ENCODE assay signal across 9 cellular contexts in genomic region chr4:5821665-5822358, GRCh38.
DNase-seq lines count a peak whose midpoint lies in the region; ATAC-seq, FAIRE-seq and TF ChIP-seq lines count a peak whose summit lies in the region.
"Had no signal": no experiment of that assay in that cellular context is flagged by ENCODE, and none has a peak within 500 bp of the region (broad histone marks: within the 10 kb centered on the region; RNA-seq: fewer than 3 reads in every experiment).

No MANE protein-coding gene starts in this region.

- no peak overlapping the region for H4K8ac ChIP-seq in trophoblast cell (ENCODE audit: low read depth, low read length)

- no peaks in the 10 kb centered on the region for H3K79me2 ChIP-seq in trophoblast cell (ENCODE audit: control insufficient read depth, insufficient read depth, low read length, poor library complexity)

- no peak overlapping the region for H2BK5ac ChIP-seq in trophoblast cell (ENCODE audit: low read depth, low read length, poor library complexity)

- H3K4me3 Mint-ChIP-seq in mesothelial cell of epicardium: no peak overlapping the region

- no peaks in the 10 kb centered on the region for H3K4me1 Mint-ChIP-seq in mesothelial cell of epicardium

- in situ Hi-C loops in astrocyte of the spinal cord (cut with HindIII; ENCODE audit: low sequenced_read_pairs): no loop called here

- no peak overlapping the region for H4K91ac ChIP-seq in trophoblast cell (ENCODE audit: low read depth, low read length)

- peaks cover 71% of the 10 kb centered on the region for H3K36me3 Mint-ChIP-seq in mesothelial cell of epicardium

- no peak overlapping the region for H3K23ac ChIP-seq in trophoblast cell (ENCODE audit: low read length)

- no peak for ATAC-seq in GM21515 (IDR thresholded peaks at IDR 0.05; ENCODE audit: unreplicated experiment)

- peaks cover 2 to 66% (median 20%) of the 10 kb centered on the region in 11 experiments; a peak in 18 of 22 replicates for H4K20me1 ChIP-seq in BLaER1 treated with 17β-estradiol and CSF1 and Interleukin-3, amounts not matched to agents 10 nM and 100 nM

- no peak for FAIRE-seq in GM19239 (lab: Jason Lieb, UNC)

- H3K36me3 ChIP-seq in BLaER1 treated with 17β-estradiol and CSF1 and Interleukin-3, amounts not matched to agents 10 nM and 100 nM: peaks cover 15 to 89% (median 77%) of the 10 kb centered on the region in 11 experiments
- peaks cover 3 to 15% of the 10 kb centered on the region in 2 experiments for H3K36me3 ChIP-seq in trophoblast cell (ENCODE audit: control insufficient read depth in 1 of 2, insufficient read depth in 2 of 2, low read length in 2 of 2)

- no peak overlapping the region for H3K27ac Mint-ChIP-seq in mesothelial cell of epicardium

- no peak overlapping the region for H3K4me3 ChIP-seq in BLaER1 treated with 17β-estradiol and CSF1 and Interleukin-3, amounts not matched to agents 10 nM and 100 nM
- H3K4me3 ChIP-seq in astrocyte of the spinal cord (ENCODE audit: low read depth, low read length): no peak overlapping the region
- no peak overlapping the region for H3K4me3 ChIP-seq in trophoblast cell (ENCODE audit: low read depth, low read length)

- H3K4me1 ChIP-seq in BLaER1 treated with 17β-estradiol and CSF1 and Interleukin-3, amounts not matched to agents 10 nM and 100 nM: peaks cover 26 to 54% (median 52%) of the 10 kb centered on the region in 10 experiments
- H3K4me1 ChIP-seq in trophoblast cell (ENCODE audit: control insufficient read depth in 1 of 2, insufficient read depth in 2 of 2, low read length in 2 of 2): no peaks in the 10 kb centered on the region

- H3K79me1 ChIP-seq in trophoblast cell (ENCODE audit: low read length): no peaks in the 10 kb centered on the region

- no peak overlapping the region for H2AK5ac ChIP-seq in trophoblast cell (ENCODE audit: low read length)

- H4K12ac ChIP-seq in trophoblast cell (ENCODE audit: low read depth, low read length): no peak overlapping the region

- no peaks in the 10 kb centered on the region for H3K27me3 Mint-ChIP-seq in mesothelial cell of epicardium (ENCODE audit: low read depth)

- H2BK120ac ChIP-seq in trophoblast cell (ENCODE audit: insufficient read depth, low read length, poor library complexity): no peak overlapping the region

- H2AFZ ChIP-seq in trophoblast cell (ENCODE audit: insufficient read depth, low read length, poor library complexity): no peak overlapping the region

- no peaks in the 10 kb centered on the region for H3K27me3 ChIP-seq in BLaER1 treated with 17β-estradiol and CSF1 and Interleukin-3, amounts not matched to agents 10 nM and 100 nM
- H3K27me3 ChIP-seq in trophoblast cell (ENCODE audit: insufficient read depth, low read length): no peaks in the 10 kb centered on the region

- H3K27ac ChIP-seq in BLaER1 treated with 17β-estradiol and CSF1 and Interleukin-3, amounts not matched to agents 10 nM and 100 nM: no peak overlapping the region
- no peak overlapping the region for H3K27ac ChIP-seq in trophoblast cell (ENCODE audit: low read depth, low read length)

- H3K4ac ChIP-seq in trophoblast cell (ENCODE audit: low read depth, low read length): no peak overlapping the region

- no peak overlapping the region for H2BK12ac ChIP-seq in trophoblast cell (ENCODE audit: low read length)

- H3K18ac ChIP-seq in trophoblast cell (ENCODE audit: low read length): no peak overlapping the region

- TF ChIP-seq CTCF in GM12873 (IDR thresholded peaks at IDR 0.05; ENCODE audit: insufficient read depth, low read depth, low read length, missing control alignments): peak; percentile 74
- TF ChIP-seq CTCF in astrocyte of the spinal cord (IDR thresholded peaks at IDR 0.05; ENCODE audit: low read depth, low read length): peak; percentile 74
- TF ChIP-seq CTCF in mesothelial cell of epicardium (IDR thresholded peaks at IDR 0.05; ENCODE audit: unreplicated experiment): peak; percentile 81

- H3K14ac ChIP-seq in trophoblast cell (ENCODE audit: low read length): no peak overlapping the region

- no peaks in the 10 kb centered on the region for H3K9me3 ChIP-seq in BLaER1 treated with 17β-estradiol and CSF1 and Interleukin-3, amounts not matched to agents 10 nM and 100 nM (replicated peaks in 1 of 11)
- H3K9me3 ChIP-seq in trophoblast cell (ENCODE audit: insufficient read depth, low read depth, low read length): peaks cover 2% of the 10 kb centered on the region

- no peak for DNase-seq in astrocyte of the spinal cord (ENCODE audit: low read depth, low spot score)
- DNase-seq in mesothelial cell of epicardium (ENCODE audit: low spot score in 2 of 2, unreplicated experiment in 2 of 2): no peak
- no peak for DNase-seq in GM19239 (ENCODE audit: insufficient read length, low spot score)
- no peak for DNase-seq in trophoblast cell
- DNase-seq in NCI-H187 treated with DMSO at 0.1 percent for 48 hours (lab: John Stamatoyannopoulos, UW): no peak
- DNase-seq: NCI-H1105 had no signal

- H3K4me2 ChIP-seq in BLaER1 treated with 17β-estradiol and CSF1 and Interleukin-3, amounts not matched to agents 10 nM and 100 nM: peak overlapping the region in 8 of 11 experiments; percentile 49 to 97 (median 88); a peak in 13 of 22 replicates
- no peak overlapping the region for H3K4me2 ChIP-seq in trophoblast cell (ENCODE audit: low read length)

- no peak overlapping the region for H3K9ac ChIP-seq in BLaER1 treated with 17β-estradiol and CSF1 and Interleukin-3, amounts not matched to agents 10 nM and 100 nM
- H3K9ac ChIP-seq in trophoblast cell (ENCODE audit: low read length): no peak overlapping the region

- no peaks in the 10 kb centered on the region for H3K9me3 Mint-ChIP-seq in mesothelial cell of epicardium

- no CpG with 5 or more reads among the region's 18 CpGs for WGBS in trophoblast cell (ENCODE audit: extremely low coverage, insufficient coverage, insufficient read length)
